ENCODE assay signal across 8 cellular contexts in the genomic region with DNA sequence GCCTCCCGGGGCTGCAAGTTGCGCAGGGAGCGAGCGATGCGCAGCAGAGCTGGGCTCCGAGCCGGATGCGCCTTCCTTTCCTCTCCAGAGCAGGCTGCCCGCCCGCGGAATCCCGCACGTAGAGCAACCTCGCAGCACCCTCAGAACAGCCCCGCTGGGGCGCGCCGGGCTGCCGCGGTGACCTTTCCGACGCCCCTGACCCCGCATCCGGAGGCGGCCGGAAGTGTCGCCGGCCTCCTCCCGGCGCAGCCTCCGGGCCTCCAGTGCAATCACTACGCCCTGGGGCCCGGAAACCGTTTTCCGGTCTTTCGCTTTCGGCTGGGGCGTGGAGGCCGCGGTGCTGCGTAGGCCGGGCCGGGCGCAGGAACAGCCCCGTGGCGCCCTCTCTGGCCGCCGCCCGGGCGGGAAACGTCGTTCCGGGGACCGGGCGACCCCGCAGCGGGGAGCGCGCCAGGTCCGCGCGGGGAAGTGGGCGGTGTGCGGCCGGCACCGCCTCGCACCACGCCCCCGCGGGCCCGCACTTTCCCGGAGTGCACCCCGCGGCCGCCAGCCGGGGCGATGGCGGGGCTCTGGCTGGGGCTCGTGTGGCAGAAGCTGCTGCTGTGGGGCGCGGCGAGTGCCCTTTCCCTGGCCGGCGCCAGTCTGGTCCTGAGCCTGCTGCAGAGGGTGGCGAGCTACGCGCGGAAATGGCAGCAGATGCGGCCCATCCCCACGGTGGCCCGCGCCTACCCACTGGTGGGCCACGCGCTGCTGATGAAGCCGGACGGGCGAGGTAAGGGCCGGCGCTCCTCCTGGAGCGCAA. TPM values are rescaled to one million over a fixed set of nuclear protein-coding genes. Genes with fewer than 3 reads are reported as not detected.
A peak's percentile ranks its signal among the peaks of the same experiment; 100 is the strongest.
DNase-seq lines count a peak whose midpoint lies in the region; ATAC-seq and TF ChIP-seq lines count a peak whose summit lies in the region.

A gene (plus strand): TSS at position 302 of the 802 bp plus-strand sequence. CDS start 257 bp downstream, at position 559.

- peaks cover 24% of the 10 kb centered on the region for H3K4me1 Mint-ChIP-seq in T-helper 17 cell

- peaks cover 41% of the 10 kb centered on the region for H3K79me2 ChIP-seq in Karpas-422 (ENCODE audit: low read length)

- peak within 1 kb of the TSS; percentile 95 for H3K9ac ChIP-seq in Karpas-422 (ENCODE audit: low read length)

- H3K27me3 Mint-ChIP-seq in T-helper 17 cell = no peaks in the 10 kb centered on the region

- H3K27ac Mint-ChIP-seq in T-helper 17 cell = peak within 1 kb of the TSS; percentile 94

- H3K27ac ChIP-seq in Karpas-422 (ENCODE audit: low read length) = peak within 1 kb of the TSS; percentile 88
- H3K27ac ChIP-seq in angular gyrus (ENCODE audit: low read depth, low read length) = peak within 1 kb of the TSS; percentile 95

- peak; percentile 33 for TF ChIP-seq CTCF in GM06990 (IDR thresholded peaks at IDR 0.05; ENCODE audit: insufficient read depth, low read length, poor library complexity, severe bottlenecking)

- peak; percentile 90 for ATAC-seq in GM21825 (IDR thresholded peaks at IDR 0.05; ENCODE audit: unreplicated experiment)
- peak; percentile 87 for ATAC-seq in T-helper 17 cell

- no peak within 1 kb of the TSS for H2AFZ ChIP-seq in Karpas-422 (ENCODE audit: low read length)

- H3K27me3 ChIP-seq in GM06990 (replicated peaks; ENCODE audit: control insufficient read depth, insufficient read depth, low read length) (no peaks in the 10 kb centered on the region), Karpas-422 (ENCODE audit: low read length) (no peaks in the 10 kb centered on the region)

- H3K9me2 ChIP-seq in Karpas-422 (replicated peaks; ENCODE audit: insufficient read depth, low read length) = no peaks in the 10 kb centered on the region

- H4K20me1 ChIP-seq in Karpas-422 (ENCODE audit: insufficient read depth, low read depth, low read length) = no peaks in the 10 kb centered on the region

- H3K4me2 ChIP-seq in Karpas-422 (ENCODE audit: low read depth, low read length, poor library complexity, severe bottlenecking) = peak within 1 kb of the TSS; percentile 87

- peak within 1 kb of the TSS; percentile 91 for H3K4me3 Mint-ChIP-seq in T-helper 17 cell

- DNase-seq in GM06990 (ENCODE audit: extremely low read depth, insufficient read length) = peak; percentile 93
- peak; percentile 91 for DNase-seq in Karpas-422
- peak; percentile 68 to 75 (median 71) for DNase-seq in T-helper 17 cell
- DNase-seq in hepatic stellate cell (ENCODE audit: low spot score) = peak; percentile 85
- DNase-seq in retina = peak; percentile 95
- DNase-seq in cerebellar nuclear complex (lab: John Stamatoyannopoulos, UW) = no peak

- peaks cover 28% of the 10 kb centered on the region for H3K4me1 ChIP-seq in Karpas-422 (ENCODE audit: low read length)

- H3K9me3 ChIP-seq in Karpas-422 (ENCODE audit: low read length) (no peaks in the 10 kb centered on the region), T-helper 17 cell (ENCODE audit: control insufficient read depth, low read length, poor library complexity, severe bottlenecking) (no peaks in the 10 kb centered on the region)

- H3K36me3 ChIP-seq in GM06990 (ENCODE audit: control insufficient read depth, insufficient read depth, low read length) (peaks cover 2% of the 10 kb centered on the region; the same call in 1 of the 2 replicates), Karpas-422 (ENCODE audit: insufficient read depth, low read length) (0 out of 2 replicates have a peak, but pooled peaks cover 4% of the 10 kb centered on the region)

- H3K4me3 ChIP-seq in GM06990 (replicated peaks; ENCODE audit: low read depth, low read length) (peak within 1 kb of the TSS; percentile 98), Karpas-422 (ENCODE audit: low read length) (peak within 1 kb of the TSS; percentile 84)

- H3K36me3 Mint-ChIP-seq in T-helper 17 cell (ENCODE audit: low read depth) = peaks cover 2% of the 10 kb centered on the region

RNA-seq across cellular contexts. Expression of the gene that starts here (rescaled TPM):
- 45.7 and 61.3 TPM in 2 replicates for total RNA-seq in Karpas-422 (2014; rRNA removed; shearing (Covaris generic); ENCODE audit: low replicate concordance)
- 10 to 100 TPM; 20.9 to 21.0 TPM for total RNA-seq in T-helper 17 cell

Comparison
In these comparisons a context has a peak if more than half of its experiments do, and no peak if none do; other contexts are left out.
1. DNase-seq: peak in GM06990 (single experiment), Karpas-422 (single experiment), T-helper 17 cell (3 of 3), hepatic stellate cell (single experiment) and retina (single experiment); none in cerebellar nuclear complex (0 of 2).